10 cellular contexts compared by ENCODE assay signal in the genomic region with DNA sequence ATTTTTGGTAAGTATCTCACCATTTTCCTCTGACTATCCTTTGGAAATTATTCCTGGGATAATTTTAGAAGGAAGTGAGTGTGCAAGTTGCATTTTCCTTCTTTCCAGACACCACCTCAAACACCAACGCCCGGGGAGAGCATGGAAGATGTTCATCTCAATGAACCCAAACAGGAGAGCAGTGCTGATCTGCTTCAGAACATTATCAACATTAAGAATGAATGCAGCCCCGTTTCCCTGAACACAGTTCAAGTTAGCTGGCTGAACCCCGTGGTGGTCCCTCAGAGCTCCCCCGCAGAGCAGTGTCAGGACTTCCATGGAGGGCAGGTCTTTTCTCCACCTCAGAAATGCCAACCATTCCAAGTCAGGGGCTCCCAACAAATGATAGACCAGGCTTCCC. TPM values are rescaled to one million over a fixed set of nuclear protein-coding genes. Genes with fewer than 3 reads are reported as not detected.
DNase-seq lines count a peak whose midpoint lies in the region; ATAC-seq, FAIRE-seq and TF ChIP-seq lines count a peak whose summit lies in the region.
"Had no signal": no experiment of that assay in that cellular context is flagged by ENCODE, and none has a peak within 500 bp of the region (broad histone marks: within the 10 kb centered on the region; RNA-seq: fewer than 3 reads in every experiment).

No MANE protein-coding gene starts in this region.

- H3K27ac Mint-ChIP-seq in T-helper 1 cell treated with Interleukin-12 subunit alpha and Interleukin-12 subunit beta and Interleukin-4 antibody, amounts not matched to agents 30 μg/mL and 1 μg/mL, for 36 hours, result peak overlapping the region; percentile 97

- no peak for TF ChIP-seq POLR2A in esophagus squamous epithelium (IDR thresholded peaks at IDR 0.05)

- H3K4me3 Mint-ChIP-seq in T-helper 1 cell treated with Interleukin-12 subunit alpha and Interleukin-12 subunit beta and Interleukin-4 antibody, amounts not matched to agents 30 μg/mL and 1 μg/mL, for 36 hours, result peak overlapping the region; percentile 92

- intact Hi-C loops in esophagus squamous epithelium (cut with DNase I), result no loop called here

- peaks cover 68% of the 10 kb centered on the region for H3K4me1 Mint-ChIP-seq in T-helper 1 cell treated with Interleukin-12 subunit alpha and Interleukin-12 subunit beta and Interleukin-4 antibody, amounts not matched to agents 30 μg/mL and 1 μg/mL, for 36 hours (ENCODE audit: low read depth)

- H3K36me3 ChIP-seq in esophagus squamous epithelium (peaks cover 22 to 63% (median 44%) of the 10 kb centered on the region in 3 donors), small intestine (ENCODE audit: control insufficient read depth in 2 of 2, insufficient read depth in 2 of 2, low read length in 2 of 2) (peaks cover 12 to 29% of the 10 kb centered on the region in 2 donors)

- DNase-seq in T-helper 1 cell (no peak), SK-MEL-5 (ENCODE audit: low read depth, low spot score) (peak; percentile 21), esophagus squamous epithelium (lab: John Stamatoyannopoulos, UW) (no peak), small intestine (no peak), NCI-H2081 treated with DMSO at 0.1 percent for 48 hours (lab: John Stamatoyannopoulos, UW) (no peak), NCI-H1092 treated with DMSO at 0.1 percent for 48 hours (lab: John Stamatoyannopoulos, UW) (no peak)
- DNase-seq: hippocampal formation had no signal

- TF ChIP-seq CTCF in esophagus squamous epithelium (IDR thresholded peaks at IDR 0.05), result no peak

- no peaks in the 10 kb centered on the region for H3K27me3 Mint-ChIP-seq in T-helper 1 cell treated with Interleukin-12 subunit alpha and Interleukin-12 subunit beta and Interleukin-4 antibody, amounts not matched to agents 30 μg/mL and 1 μg/mL, for 36 hours (ENCODE audit: low read depth)

- H3K27ac ChIP-seq in esophagus squamous epithelium (peak overlapping the region in 3 of 4 donors; percentile 51 to 59 (median 57)), small intestine (ENCODE audit: low read depth in 1 of 2, low read length in 1 of 2) (peak overlapping the region; percentile 51 to 61)
- H3K27ac ChIP-seq: RWPE1 had no signal

- FAIRE-seq in small intestine (lab: Jason Lieb, UNC), result no peak

- peaks cover 79% of the 10 kb centered on the region for H3K36me3 Mint-ChIP-seq in T-helper 1 cell treated with Interleukin-12 subunit alpha and Interleukin-12 subunit beta and Interleukin-4 antibody, amounts not matched to agents 30 μg/mL and 1 μg/mL, for 36 hours (ENCODE audit: low read depth)

- ATAC-seq in HG02973 (IDR thresholded peaks at IDR 0.05; ENCODE audit: unreplicated experiment), result no peak

- 93 to 98% methylated on average over 3 of the region's 5 CpGs for WGBS in esophagus squamous epithelium, 2 donors
- 19 to 72% (median 38%) methylated on average over 5 of the region's 5 CpGs for WGBS in small intestine, 3 donors

- H3K4me1 ChIP-seq in esophagus squamous epithelium, result peaks cover 13 to 78% (median 26%) of the 10 kb centered on the region in 3 donors
- H3K4me1 ChIP-seq in small intestine (ENCODE audit: control insufficient read depth in 2 of 2, insufficient read depth in 1 of 2, low read depth in 1 of 2, low read length in 1 of 2), result peaks cover 0 to 9% of the 10 kb centered on the region in 2 donors

- H3K4me3 ChIP-seq in esophagus squamous epithelium, result peak overlapping the region in 2 of 4 donors; percentile 97 to 98
- H3K4me3 ChIP-seq in small intestine (ENCODE audit: low read depth in 1 of 2, low read length in 2 of 2), result peak overlapping the region in 1 of 2 donors; percentile 41

- H3K27me3 ChIP-seq in esophagus squamous epithelium (no peaks in the 10 kb centered on the region), small intestine (ENCODE audit: control insufficient read depth in 2 of 2, insufficient read depth in 2 of 2, low read length in 2 of 2) (no peaks in the 10 kb centered on the region)

- no peaks in the 10 kb centered on the region for H3K9me3 ChIP-seq in esophagus squamous epithelium
- H3K9me3 ChIP-seq in small intestine (ENCODE audit: control insufficient read depth, low read depth), result no peaks in the 10 kb centered on the region

- no peaks in the 10 kb centered on the region for H3K9me3 Mint-ChIP-seq in T-helper 1 cell treated with Interleukin-12 subunit alpha and Interleukin-12 subunit beta and Interleukin-4 antibody, amounts not matched to agents 30 μg/mL and 1 μg/mL, for 36 hours

- in situ Hi-C loops in SK-MEL-5 (cut with HindIII; ENCODE audit: low pct_unique_long_range_greater_than_20kb, low sequenced_read_pairs), result no loop called here

RNA-seq across cellular contexts. Expression of a gene that starts 3.7 kb away (rescaled TPM):
- total RNA-seq in SK-MEL-5 (2014; rRNA removed; shearing (Covaris generic)), result 69.0 and 77.5 TPM in 2 replicates
- 117 and 142 TPM in 2 replicates for polyA plus RNA-seq in SK-MEL-5 (2015; cell fraction: cytosol; rRNA removed)
- 838 and 953 TPM in 2 replicates for polyA plus RNA-seq in SK-MEL-5 (2015; cell fraction: nucleus; rRNA removed)
- 100 to 1,000 TPM in 1 of 4 donors, 10 to 100 TPM in 3; 19.2 to 108 (median 35.4) TPM for total RNA-seq in esophagus squamous epithelium
- 10 to 100 TPM; 10.3 to 27.1 (median 23.7) TPM for polyA plus RNA-seq in small intestine
